20 cellular contexts compared by ENCODE assay signal in the genomic region with DNA sequence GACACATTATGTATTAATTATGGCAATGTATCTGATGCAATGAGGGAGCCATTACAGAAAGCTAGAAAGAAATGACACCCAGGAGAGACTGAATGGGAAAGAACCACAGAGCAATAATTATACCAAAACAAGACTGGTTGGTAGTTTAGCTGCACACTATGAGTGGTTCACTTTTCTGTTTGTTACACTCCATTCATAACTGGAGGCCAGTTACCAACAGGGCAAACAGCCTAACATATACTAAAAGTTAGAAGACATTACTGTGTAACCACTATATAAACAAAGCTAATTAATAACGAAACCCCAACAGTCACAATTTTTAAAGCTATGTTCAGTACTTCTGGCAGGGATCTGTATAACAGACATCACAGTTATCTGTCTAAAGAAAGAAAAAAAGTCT.
"Had no signal": no experiment of that assay in that cellular context is flagged by ENCODE, and none has a peak within 500 bp of the region (broad histone marks: within the 10 kb centered on the region; RNA-seq: fewer than 3 reads in every experiment).

No MANE protein-coding gene starts in this region.

- H2AFZ ChIP-seq: parathyroid adenoma had no signal

- H3K27ac ChIP-seq: gastroesophageal sphincter, heart left ventricle, left ventricle myocardium inferior, parathyroid adenoma, stomach, VCaP had no signal

- H3K9me3 Mint-ChIP-seq: activated T-helper 1 cell treated with anti-CD3 and anti-CD28 coated beads, Interleukin-12 subunit alpha, Interleukin-12 subunit beta, Interleukin-2, Interleukin-4 antibody, amounts not matched to agents 30 ng/mL and 10 ng/mL and 1 ng/mL, durations not matched to agents 14 hours and 24 hours and 36 hours; nephron had no signal

- H3K4me1 Mint-ChIP-seq: nephron had no signal

- H3K4me3 Mint-ChIP-seq: activated naive CD8-positive, alpha-beta T cell; activated T-helper 1 cell treated with anti-CD3 and anti-CD28 coated beads, Interleukin-12 subunit alpha, Interleukin-12 subunit beta, Interleukin-2, Interleukin-4 antibody, amounts not matched to agents 30 ng/mL and 10 ng/mL and 1 ng/mL, durations not matched to agents 14 hours and 24 hours and 36 hours; nephron had no signal

- H3K4me3 ChIP-seq: gastroesophageal sphincter, heart left ventricle, left ventricle myocardium inferior, smooth muscle cell, stomach had no signal

- H3K4me2 ChIP-seq: smooth muscle cell had no signal

- ATAC-seq: gastroesophageal sphincter, heart left ventricle, sciatic nerve had no signal

- H3K79me2 ChIP-seq: parathyroid adenoma had no signal

- H3K27me3 ChIP-seq: gastroesophageal sphincter, heart left ventricle, stomach had no signal

- H3K27me3 Mint-ChIP-seq: activated naive CD8-positive, alpha-beta T cell had no signal

- DNase-seq: activated CD4-positive, alpha-beta T cell treated with anti-CD3 and anti-CD28 coated beads, Interleukin-2, amount 50 U/mL, for 1 hour; activated CD4-positive, CD25-positive, alpha-beta regulatory T cell treated with anti-CD3 and anti-CD28 coated beads, Interleukin-2, amount 50 U/mL, for 72 hours; cerebellar nuclear complex; cortex of kidney; heart left ventricle; kidney glomerular epithelial cell; left ventricle myocardium inferior; mammary epithelial cell; midbrain; stimulated activated CD4-positive, alpha-beta T cell treated with anti-CD3 and anti-CD28 coated beads, Interleukin-4, amount 100 ng/mL, for 1 hour; stomach; trophoblast cell had no signal

- H3K4me1 ChIP-seq: gastroesophageal sphincter, heart left ventricle, left ventricle myocardium inferior, stomach had no signal

- H3K9ac ChIP-seq: parathyroid adenoma had no signal

- H3K27ac Mint-ChIP-seq: activated naive CD8-positive, alpha-beta T cell; activated T-helper 1 cell treated with anti-CD3 and anti-CD28 coated beads, Interleukin-12 subunit alpha, Interleukin-12 subunit beta, Interleukin-2, Interleukin-4 antibody, amounts not matched to agents 30 ng/mL and 10 ng/mL and 1 ng/mL, durations not matched to agents 14 hours and 24 hours and 36 hours; nephron had no signal
